ENCODE assay signal across 32 cellular contexts in genomic region chr10:4111593-4111992, GRCh38.
DNase-seq lines count a peak whose midpoint lies in the region; ATAC-seq, FAIRE-seq and TF ChIP-seq lines count a peak whose summit lies in the region.
"Had no signal": no experiment of that assay in that cellular context is flagged by ENCODE, and none has a peak within 500 bp of the region (broad histone marks: within the 10 kb centered on the region; RNA-seq: fewer than 3 reads in every experiment).

No MANE protein-coding gene starts in this region.

- no peaks in the 10 kb centered on the region for H3K79me1 ChIP-seq in trophoblast cell (ENCODE audit: low read length)

- H2BK12ac ChIP-seq in trophoblast cell (ENCODE audit: low read length) = no peak overlapping the region

- no peak overlapping the region for H4K12ac ChIP-seq in trophoblast cell (ENCODE audit: low read depth, low read length)

- H2BK5ac ChIP-seq in trophoblast cell (ENCODE audit: low read depth, low read length, poor library complexity) = no peak overlapping the region

- no peak overlapping the region for H3K27ac ChIP-seq in A549
- H3K27ac ChIP-seq in endothelial cell of umbilical vein (ENCODE audit: insufficient read depth, low read depth, low read length) = no peak overlapping the region
- no peak overlapping the region for H3K27ac ChIP-seq in kidney (ENCODE audit: low read depth in 2 of 2, low read length in 2 of 2)
- no peak overlapping the region for H3K27ac ChIP-seq in SJCRH30
- H3K27ac ChIP-seq in trophoblast cell (ENCODE audit: low read depth, low read length) = no peak overlapping the region
- H3K27ac ChIP-seq: adrenal gland, foreskin keratinocyte, Peyer's patch had no signal

- H3K9me3 ChIP-seq in A549 = no peaks in the 10 kb centered on the region
- H3K9me3 ChIP-seq in endothelial cell of umbilical vein (replicated peaks; ENCODE audit: control insufficient read depth, insufficient read depth, low read length) = no peaks in the 10 kb centered on the region
- no peaks in the 10 kb centered on the region for H3K9me3 ChIP-seq in kidney (ENCODE audit: control insufficient read depth in 1 of 2, low read length in 2 of 2)
- no peaks in the 10 kb centered on the region for H3K9me3 ChIP-seq in SJCRH30 (replicated peaks)
- no peaks in the 10 kb centered on the region for H3K9me3 ChIP-seq in trophoblast cell (ENCODE audit: insufficient read depth, low read depth, low read length)
- H3K9me3 ChIP-seq: adrenal gland, Peyer's patch had no signal

- TF ChIP-seq EP300 in A549 (IDR thresholded peaks at IDR 0.05) = no peak

- FAIRE-seq in A549 (lab: Jason Lieb, UNC) (no peak), endothelial cell of umbilical vein (lab: Jason Lieb, UNC) (no peak), kidney (lab: Jason Lieb, UNC) (peak; percentile 74)
- FAIRE-seq: A204.1, small intestine had no signal

- no peak overlapping the region for H3K4me3 ChIP-seq in A549
- no peak overlapping the region for H3K4me3 ChIP-seq in endothelial cell of umbilical vein (replicated peaks in 1 of 3; ENCODE audit: insufficient read depth in 1 of 3, low read depth in 1 of 3, low read length in 3 of 3)
- H3K4me3 ChIP-seq in kidney (ENCODE audit: low read length in 2 of 2) = no peak overlapping the region
- no peak overlapping the region for H3K4me3 ChIP-seq in SJCRH30
- no peak overlapping the region for H3K4me3 ChIP-seq in trophoblast cell (ENCODE audit: low read depth, low read length)
- H3K4me3 ChIP-seq: adrenal gland, lung, Peyer's patch had no signal

- H3K4me2 ChIP-seq in A549 (no peak overlapping the region), endothelial cell of umbilical vein (ENCODE audit: insufficient read depth, low read length) (no peak overlapping the region), trophoblast cell (ENCODE audit: low read length) (no peak overlapping the region)

- no peak for TF ChIP-seq RAD21 in A549 (conservative IDR thresholded peaks at IDR 0.05 in 1 of 2, IDR thresholded peaks at IDR 0.05 in 1 of 2)

- TF ChIP-seq POLR2A in A549 (IDR thresholded peaks at IDR 0.05; ENCODE audit: low read length) (no peak), endothelial cell of umbilical vein (IDR thresholded peaks at IDR 0.05; ENCODE audit: low read depth, low read length) (no peak)

- POLR2A ChIA-PET in A549 (lab: Yijun Ruan, JAX) (no interaction called here), endothelial cell of umbilical vein (lab: Charles Lee) (no interaction called here)

- H3K14ac ChIP-seq in trophoblast cell (ENCODE audit: low read length) = no peak overlapping the region

- no peak overlapping the region for H2AK5ac ChIP-seq in trophoblast cell (ENCODE audit: low read length)

- dilution Hi-C loops in endothelial cell of umbilical vein (cut with MboI; ENCODE audit: extremely low pct_ligation_motif_present, low sequenced_read_pairs) = no loop called here

- H3K79me2 ChIP-seq in endothelial cell of umbilical vein (ENCODE audit: control insufficient read depth, insufficient read depth, low read length) (no peaks in the 10 kb centered on the region), trophoblast cell (ENCODE audit: control insufficient read depth, insufficient read depth, low read length, poor library complexity) (no peaks in the 10 kb centered on the region)

- H3K9ac ChIP-seq in endothelial cell of umbilical vein (replicated peaks; ENCODE audit: extremely low read depth, insufficient read depth, low read length) (no peak overlapping the region), kidney (ENCODE audit: low read length in 2 of 2) (no peak overlapping the region), trophoblast cell (ENCODE audit: low read length) (no peak overlapping the region)

- DNase-seq in A549 (ENCODE audit: low read depth in 1 of 2, low spot score in 1 of 2) (no peak), M059J (ENCODE audit: low read depth) (peak; percentile 15), endothelial cell of umbilical vein (ENCODE audit: low read depth, low spot score) (peak; percentile 62), kidney (no peak), SJCRH30 (no peak), RPMI8226 (no peak), occipital lobe (lab: John Stamatoyannopoulos, UW) (no peak), trophoblast cell (no peak)
- DNase-seq: activated CD4-positive, alpha-beta T cell treated with anti-CD3 and anti-CD28 coated beads for 36 hours; activated CD8-positive, alpha-beta memory T cell treated with anti-CD3 and anti-CD28 coated beads, Interleukin-2, amount 50 U/mL, for 48 hours; activated CD8-positive, alpha-beta T cell treated with anti-CD3 and anti-CD28 coated beads for 36 hours; activated naive CD4-positive, alpha-beta T cell treated with Interleukin-2 at 50 U/mL for 16 hours; adrenal gland; CD4-positive, alpha-beta T cell; DMS79 treated with DMSO at 0.1 percent for 48 hours; foreskin keratinocyte; GOT3; head of caudate nucleus; KG1; natural killer cell; NCI-H1417; NCI-H2029 treated with DMSO at 0.1 percent for 48 hours; NCI-H226; NCI-H748 treated with DMSO at 0.1 percent for 48 hours; nucleus accumbens; Peyer's patch; SHP77 treated with DMSO at 0.1 percent for 48 hours; small intestine; stimulated activated naive CD4-positive, alpha-beta T cell treated with Interleukin-2 at 50 U/mL for 16 hours; T-helper 9 cell had no signal

- H2BK120ac ChIP-seq in trophoblast cell (ENCODE audit: insufficient read depth, low read length, poor library complexity) = no peak overlapping the region

- no peak overlapping the region for H3K23ac ChIP-seq in trophoblast cell (ENCODE audit: low read length)

- H3K27me3 ChIP-seq in endothelial cell of umbilical vein (ENCODE audit: control insufficient read depth in 2 of 2, insufficient read depth in 2 of 2, low read length in 2 of 2) (no peaks in the 10 kb centered on the region), SJCRH30 (no peaks in the 10 kb centered on the region), trophoblast cell (ENCODE audit: insufficient read depth, low read length) (no peaks in the 10 kb centered on the region)
- H3K27me3 ChIP-seq: adrenal gland, foreskin keratinocyte, Peyer's patch had no signal

- H4K8ac ChIP-seq in trophoblast cell (ENCODE audit: low read depth, low read length) = no peak overlapping the region

- TF ChIP-seq CTCF in A549 (IDR thresholded peaks at IDR 0.05) (no peak), endothelial cell of umbilical vein (IDR thresholded peaks at IDR 0.05; ENCODE audit: extremely low read depth in 1 of 2, insufficient read depth in 1 of 2, low read depth in 1 of 2, low read length in 2 of 2) (no peak), kidney (IDR thresholded peaks at IDR 0.05; ENCODE audit: borderline replicate concordance, extremely low read depth, insufficient read depth) (no peak)

- CTCF ChIA-PET in A549 (lab: Yijun Ruan, JAX) (interaction anchor here (0.7 kb wide), 1 partner anchor 299 kb away, joined by 5 read pairs; no protein-coding TSS in a partner anchor), endothelial cell of umbilical vein (lab: Charles Lee) (interaction anchor here (1.0 kb wide), 1 partner anchor 12 kb away, joined by 3 read pairs; no protein-coding TSS in a partner anchor)

- no peak for ATAC-seq in A549
- ATAC-seq: activated CD4-positive, alpha-beta T cell treated with anti-CD3 and anti-CD28 coated beads for 36 hours; activated CD8-positive, alpha-beta T cell treated with anti-CD3 and anti-CD28 coated beads for 36 hours; foreskin keratinocyte; natural killer cell had no signal

- BruUV-seq in endothelial cell of umbilical vein (replicated peaks; lab: Mats Ljungman, UMichigan) = no TSS peak

- no peaks in the 10 kb centered on the region for H4K20me1 ChIP-seq in endothelial cell of umbilical vein (replicated peaks; ENCODE audit: control insufficient read depth, extremely low read depth, insufficient read depth, low read length)

- H3K18ac ChIP-seq in trophoblast cell (ENCODE audit: low read length) = no peak overlapping the region

- H3K36me3 ChIP-seq in endothelial cell of umbilical vein (ENCODE audit: control insufficient read depth in 2 of 2, extremely low read depth in 1 of 2, insufficient read depth in 2 of 2, low read length in 2 of 2) = no peaks in the 10 kb centered on the region
- no peaks in the 10 kb centered on the region for H3K36me3 ChIP-seq in kidney (ENCODE audit: control insufficient read depth in 1 of 2, insufficient read depth in 2 of 2, low read length in 2 of 2)
- no peaks in the 10 kb centered on the region for H3K36me3 ChIP-seq in SJCRH30
- H3K36me3 ChIP-seq in trophoblast cell (ENCODE audit: control insufficient read depth in 1 of 2, insufficient read depth in 2 of 2, low read length in 2 of 2) = no peaks in the 10 kb centered on the region
- H3K36me3 ChIP-seq: adrenal gland, Peyer's patch had no signal

- no peaks in the 10 kb centered on the region for H3K9me1 ChIP-seq in endothelial cell of umbilical vein (replicated peaks; ENCODE audit: control insufficient read depth, extremely low read depth, insufficient read depth, low read length)

- H3K4me1 ChIP-seq in A549 (no peaks in the 10 kb centered on the region), endothelial cell of umbilical vein (ENCODE audit: control insufficient read depth, extremely low read depth, insufficient read depth, low read length) (peaks cover 10% of the 10 kb centered on the region), kidney (ENCODE audit: control insufficient read depth in 1 of 2, insufficient read depth in 1 of 2, low read depth in 1 of 2, low read length in 2 of 2) (no peaks in the 10 kb centered on the region), SJCRH30 (no peaks in the 10 kb centered on the region), trophoblast cell (ENCODE audit: control insufficient read depth in 1 of 2, insufficient read depth in 2 of 2, low read length in 2 of 2) (no peaks in the 10 kb centered on the region)
- H3K4me1 ChIP-seq: adrenal gland, foreskin keratinocyte, Peyer's patch had no signal

- intact Hi-C loops in endothelial cell of umbilical vein (cut with micrococcal nuclease) (no loop called here), kidney (cut with DNase I) (no loop called here)

- H4K91ac ChIP-seq in trophoblast cell (ENCODE audit: low read depth, low read length) = no peak overlapping the region

- H3K4ac ChIP-seq in trophoblast cell (ENCODE audit: low read depth, low read length) = no peak overlapping the region

- H2AFZ ChIP-seq in endothelial cell of umbilical vein (ENCODE audit: low read depth, low read length) (no peak overlapping the region), trophoblast cell (ENCODE audit: insufficient read depth, low read length, poor library complexity) (no peak overlapping the region)

TF ChIP-seq in A549, 52 proteins besides CTCF, POLR2A, EP300 and RAD21 (continues in another document):
- no peak for TF ChIP-seq CBX8 (IDR thresholded peaks at IDR 0.05)

TF ChIP-seq in endothelial cell of umbilical vein, 7 proteins besides CTCF, POLR2A, EP300 and RAD21:
- TF ChIP-seq GATA2 (IDR thresholded peaks at IDR 0.05; ENCODE audit: insufficient read depth, insufficient read length, low read depth, low read length) = no peak
TF ChIP-seq in endothelial cell of umbilical vein: peak in this region for 0.

Comparison
In these comparisons a context has a peak if more than half of its experiments do, and no peak if none do; other contexts are left out.
1. DNase-seq: peak in M059J (single experiment) and endothelial cell of umbilical vein (single experiment); none in A549 (0 of 2), kidney (single experiment), SJCRH30 (0 of 2), RPMI8226 (single experiment), occipital lobe (single experiment) and trophoblast cell (0 of 2).